Comparison of ENCODE assay signal across 8 cellular contexts in genomic region chr14:34538871-34539406, GRCh38. TPM values are rescaled to one million over a fixed set of nuclear protein-coding genes. Genes with fewer than 3 reads are reported as not detected.
DNase-seq lines count a peak whose midpoint lies in the region; ATAC-seq, FAIRE-seq and TF ChIP-seq lines count a peak whose summit lies in the region.

No MANE protein-coding gene starts in this region.

- peaks cover 6% of the 10 kb centered on the region; the same call in 1 of the 2 replicates for H4K20me1 ChIP-seq in IMR-90 (ENCODE audit: insufficient read depth, low read length)
- no peaks in the 10 kb centered on the region for H4K20me1 ChIP-seq in neural progenitor cell (ENCODE audit: low read depth)

- TF ChIP-seq POLR2A in IMR-90 (IDR thresholded peaks at IDR 0.05; ENCODE audit: low read depth, low read length), result no peak

- H3K4me3 Mint-ChIP-seq in neural progenitor cell, result peak overlapping the region; percentile 100

- H3K9me1 ChIP-seq in IMR-90 (ENCODE audit: insufficient read depth, low read length), result peaks cover 3% of the 10 kb centered on the region; the same call in 1 of the 2 replicates

- DNase-seq in GM12864 (ENCODE audit: low read depth) (no peak), IMR-90 (no peak), dorsolateral prefrontal cortex (no peak), neural progenitor cell (ENCODE audit: low spot score) (no peak), amniotic stem cell (lab: John Stamatoyannopoulos, UW) (no peak), RCC 7860 (ENCODE audit: low spot score) (no peak), AG08396 (ENCODE audit: low spot score) (no peak), RPMI8226 (no peak)

- ATAC-seq in IMR-90 (ENCODE audit: low read depth), result no peak

- peak overlapping the region; percentile 79 for H4K91ac ChIP-seq in IMR-90 (ENCODE audit: insufficient read depth, low read depth, low read length)

- peak overlapping the region; percentile 81 for H3K4ac ChIP-seq in IMR-90 (ENCODE audit: low read depth, low read length)

- WGBS in IMR-90 (ENCODE audit: extremely low coverage in 2 of 2, insufficient read length in 1 of 2), 2 experiments, result 0% methylated on average over 10 of the region's 15 CpGs; no CpG with 5 or more reads in 1 of the 2 experiments

- peak overlapping the region; percentile 99 for H3K4me3 ChIP-seq in GM12864 (ENCODE audit: low read depth, low read length)
- peak overlapping the region; percentile 80 for H3K4me3 ChIP-seq in IMR-90 (ENCODE audit: insufficient read depth, low read depth, low read length)
- peak overlapping the region; percentile 65 to 100 (median 92) for H3K4me3 ChIP-seq in dorsolateral prefrontal cortex
- peak overlapping the region; percentile 75 for H3K4me3 ChIP-seq in neural progenitor cell

- POLR2A ChIA-PET in IMR-90 (lab: Charles Lee; ENCODE audit: unreplicated experiment), result no interaction called here

- H3K27me3 ChIP-seq in IMR-90 (ENCODE audit: control insufficient read depth, insufficient read depth, low read length) (no peaks in the 10 kb centered on the region), dorsolateral prefrontal cortex (no peaks in the 10 kb centered on the region), neural progenitor cell (no peaks in the 10 kb centered on the region)

- dilution Hi-C loops in IMR-90 (cut with HindIII; ENCODE audit: low sequenced_read_pairs, unreplicated experiment), result no loop called here

- intact Hi-C loops in IMR-90 (cut with micrococcal nuclease) (loop anchor here (5.0 kb wide), 3 partner anchors 42 to 172 kb away; partner anchors contain the start of gene SPTSSA), dorsolateral prefrontal cortex (cut with DNase I) (loop anchor here (5.0 to 10.0 kb wide), 2 partner anchors 77 to 204 kb away; partner anchors contain the start of gene SPTSSA (in 2 of the 2))

- H2AFZ ChIP-seq in IMR-90 (replicated peaks; ENCODE audit: low read length, poor library complexity) (peak overlapping the region; percentile 91), neural progenitor cell (replicated peaks) (peak overlapping the region; percentile 61)

- H3K79me2 ChIP-seq in neural progenitor cell (ENCODE audit: low read depth), result peaks cover 30% of the 10 kb centered on the region

- peaks cover 15% of the 10 kb centered on the region for H3K4me1 Mint-ChIP-seq in neural progenitor cell

- H2BK15ac ChIP-seq in IMR-90 (ENCODE audit: low read depth, low read length), result no peak overlapping the region

- peaks cover 8% of the 10 kb centered on the region; the same call in 1 of the 2 replicates for H3K36me3 ChIP-seq in IMR-90 (ENCODE audit: control insufficient read depth, insufficient read depth, low read length)
- no peaks in the 10 kb centered on the region for H3K36me3 ChIP-seq in neural progenitor cell

- H3K27ac ChIP-seq in IMR-90 (ENCODE audit: insufficient read depth, low read length) (peak overlapping the region; percentile 94), dorsolateral prefrontal cortex (peak overlapping the region; percentile 58 to 98 (median 94)), neural progenitor cell (peak overlapping the region; percentile 91)

- no peak for TF ChIP-seq RAD21 in IMR-90 (IDR thresholded peaks at IDR 0.05; ENCODE audit: low read length)

- CTCF ChIA-PET in IMR-90 (lab: Yijun Ruan, JAX), result no interaction called here

- H4K5ac ChIP-seq in IMR-90 (ENCODE audit: low read depth, low read length), result peak overlapping the region; percentile 66

- FAIRE-seq in RCC 7860 (lab: Jason Lieb, UNC), result no peak

- H3K4me1 ChIP-seq in IMR-90 (ENCODE audit: control insufficient read depth, insufficient read depth, low read length) (peaks cover 5% of the 10 kb centered on the region), neural progenitor cell (peaks cover 11% of the 10 kb centered on the region)

- in situ Hi-C loops in IMR-90 (cut with MboI; ENCODE audit: low sequenced_read_pairs), result loop anchor here (10.0 kb wide), 1 partner anchor 84 kb away; no protein-coding TSS in a partner anchor

- H3K27me3 Mint-ChIP-seq in neural progenitor cell (ENCODE audit: insufficient read depth, low read depth), result peaks cover 2% of the 10 kb centered on the region

- H3K14ac ChIP-seq in IMR-90 (replicated peaks; ENCODE audit: low read depth, low read length), result peak overlapping the region; percentile 71

- no peaks in the 10 kb centered on the region for H3K9me3 Mint-ChIP-seq in neural progenitor cell

- peak overlapping the region; percentile 91 to 94 for H4K8ac ChIP-seq in IMR-90 (ENCODE audit: low read depth in 2 of 2, low read length in 2 of 2)

- H3K18ac ChIP-seq in IMR-90 (ENCODE audit: low read depth, low read length), result peak overlapping the region; percentile 31; the same call in 1 of the 2 replicates

- peaks cover 3% of the 10 kb centered on the region for H3K36me3 Mint-ChIP-seq in neural progenitor cell

- peaks cover 13 to 29% of the 10 kb centered on the region in 2 experiments for H3K79me1 ChIP-seq in IMR-90 (ENCODE audit: low read depth in 1 of 2, low read length in 2 of 2)

- H3K9me3 ChIP-seq in IMR-90 (ENCODE audit: control insufficient read depth, insufficient read depth, low read length), result no peaks in the 10 kb centered on the region
- H3K9me3 ChIP-seq in neural progenitor cell (ENCODE audit: low read depth), result no peaks in the 10 kb centered on the region

- TF ChIP-seq CTCF in GM12864 (IDR thresholded peaks at IDR 0.05; ENCODE audit: low read depth, low read length, missing control alignments), result no peak
- no peak for TF ChIP-seq CTCF in IMR-90 (conservative IDR thresholded peaks at IDR 0.05; ENCODE audit: low read depth, low read length)
- no peak for TF ChIP-seq CTCF in dorsolateral prefrontal cortex (IDR thresholded peaks at IDR 0.05 in 54 of 56, conservative IDR thresholded peaks at IDR 0.05 in 2 of 56; ENCODE audit: low read depth in 1 of 56, partially characterized antibody in 56 of 56)
- no peak for TF ChIP-seq CTCF in neural progenitor cell (IDR thresholded peaks at IDR 0.05)

- peaks cover 9% of the 10 kb centered on the region for H3F3A ChIP-seq in neural progenitor cell (ENCODE audit: low read depth)

- H3K27ac Mint-ChIP-seq in neural progenitor cell, result peak overlapping the region; percentile 99

- H3K4me2 ChIP-seq in IMR-90 (ENCODE audit: low read depth, low read length), result peak overlapping the region; percentile 77
- H3K4me2 ChIP-seq in neural progenitor cell, result peak overlapping the region; percentile 82

- H2BK20ac ChIP-seq in IMR-90 (ENCODE audit: low read depth, low read length), result no peak overlapping the region

- peak overlapping the region; percentile 73 for H2BK5ac ChIP-seq in IMR-90 (ENCODE audit: low read depth, low read length, poor library complexity, severe bottlenecking)

- H2BK120ac ChIP-seq in IMR-90 (ENCODE audit: low read depth, low read length), result 0 out of 2 replicates have a peak overlapping the region, but pooled peaks have one; percentile 17

- H2AK9ac ChIP-seq in IMR-90 (replicated peaks; ENCODE audit: low read depth, low read length, poor library complexity), result peak overlapping the region; percentile 69

- peak overlapping the region; percentile 93 for H3K9ac ChIP-seq in IMR-90 (ENCODE audit: low read depth, low read length)
- H3K9ac ChIP-seq in neural progenitor cell, result peak overlapping the region; percentile 84

- H3K23ac ChIP-seq in IMR-90 (ENCODE audit: low read depth, low read length), result peak overlapping the region; percentile 34; the same call in 1 of the 2 replicates

- BruUV-seq in IMR-90 (replicated peaks; lab: Mats Ljungman, UMichigan), result TSS peak; percentile 63

- peak overlapping the region; percentile 70; the same call in 1 of the 2 replicates for H3K56ac ChIP-seq in IMR-90 (ENCODE audit: extremely low read depth, insufficient read depth, low read length)

- peak overlapping the region; percentile 63 for H2AK5ac ChIP-seq in IMR-90 (ENCODE audit: low read depth, low read length)

TF ChIP-seq in IMR-90, 13 proteins besides CTCF, POLR2A, EP300 and RAD21:
- TF ChIP-seq MXI1 (IDR thresholded peaks at IDR 0.05; ENCODE audit: borderline replicate concordance, low read depth, low read length) (no peak), USF2 (IDR thresholded peaks at IDR 0.05; ENCODE audit: low read depth, low read length) (no peak), CEBPB (IDR thresholded peaks at IDR 0.05; ENCODE audit: low read depth, low read length) (no peak), ELK1 (IDR thresholded peaks at IDR 0.05; ENCODE audit: borderline replicate concordance, low read depth, low read length) (no peak), RFX5 (IDR thresholded peaks at IDR 0.05; ENCODE audit: low read depth, low read length) (no peak), RCOR1 (IDR thresholded peaks at IDR 0.05; ENCODE audit: insufficient replicate concordance, low read length) (no peak), SMC3 (IDR thresholded peaks at IDR 0.05; ENCODE audit: low read depth, low read length) (no peak), MAZ (IDR thresholded peaks at IDR 0.05; ENCODE audit: borderline replicate concordance, low read depth, low read length) (no peak), CHD1 (IDR thresholded peaks at IDR 0.05; ENCODE audit: low read depth, low read length) (no peak), NFE2L2 (IDR thresholded peaks at IDR 0.05; ENCODE audit: low read depth, low read length) (no peak), FOS (IDR thresholded peaks at IDR 0.05; ENCODE audit: low read depth, low read length) (no peak), BHLHE40 (IDR thresholded peaks at IDR 0.05; ENCODE audit: low read depth, low read length) (no peak), MAFK (IDR thresholded peaks at IDR 0.05; ENCODE audit: low read depth, low read length) (no peak)

RNA-seq across cellular contexts. Expression of gene EAPP, which starts 0.6 kb away (rescaled TPM):
- total RNA-seq in IMR-90 (2012; rRNA removed) (32.3 and 53.6 TPM in 2 replicates), dorsolateral prefrontal cortex (10 to 100 TPM; 16.5 to 48.5 (median 35.5) TPM), neural progenitor cell (ENCODE audit: low replicate concordance) (51.4 and 79.6 TPM in 2 replicates)
- polyA plus RNA-seq in IMR-90 (2012; rRNA removed), result 23.6 and 29.9 TPM in 2 replicates
- polyA plus RNA-seq in IMR-90 (2012; cell fraction: cytosol; rRNA removed), result 4.7 and 5.3 TPM in 2 replicates
- polyA plus RNA-seq in IMR-90 (2012; cell fraction: nucleus; rRNA removed; ENCODE audit: low replicate concordance), result 2.0 and 11.7 TPM in 2 replicates
